In the genomic region with DNA sequence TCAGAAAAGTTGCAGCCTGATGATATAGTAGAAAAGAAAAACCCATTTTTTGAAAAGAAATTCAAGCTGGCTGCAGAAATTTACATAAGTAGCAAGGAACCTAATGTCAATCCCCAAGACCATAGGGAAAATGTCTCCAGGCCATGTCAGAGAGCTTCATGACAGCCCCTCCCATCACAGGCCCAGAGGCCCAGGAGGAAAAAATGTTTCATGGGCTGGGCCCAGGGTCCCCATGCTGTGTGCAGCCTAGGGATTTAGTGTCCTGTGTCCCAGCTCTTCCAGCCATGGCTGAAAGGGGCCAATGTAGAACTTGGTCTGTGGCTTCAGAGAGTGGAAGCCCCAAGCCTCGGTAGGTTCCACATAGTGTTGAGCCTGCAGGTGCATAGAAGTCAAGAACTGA, we compare ENCODE assay signal across 2 cellular contexts.
TF ChIP-seq lines count a peak whose summit lies in the region.

No MANE protein-coding gene starts in this region.

TF ChIP-seq in GM23338, 12 proteins besides CTCF, POLR2A, EP300 and RAD21 (continued from another document):
- no peak for TF ChIP-seq NANOG (IDR thresholded peaks at IDR 0.05; ENCODE audit: borderline replicate concordance)
- TF ChIP-seq EZH2phosphoT487 (IDR thresholded peaks at IDR 0.05; ENCODE audit: unreplicated experiment): no peak

TF ChIP-seq in K562, 482 proteins besides CTCF, POLR2A, EP300 and RAD21 (continued from another document):
- TF ChIP-seq, protein P1, sequence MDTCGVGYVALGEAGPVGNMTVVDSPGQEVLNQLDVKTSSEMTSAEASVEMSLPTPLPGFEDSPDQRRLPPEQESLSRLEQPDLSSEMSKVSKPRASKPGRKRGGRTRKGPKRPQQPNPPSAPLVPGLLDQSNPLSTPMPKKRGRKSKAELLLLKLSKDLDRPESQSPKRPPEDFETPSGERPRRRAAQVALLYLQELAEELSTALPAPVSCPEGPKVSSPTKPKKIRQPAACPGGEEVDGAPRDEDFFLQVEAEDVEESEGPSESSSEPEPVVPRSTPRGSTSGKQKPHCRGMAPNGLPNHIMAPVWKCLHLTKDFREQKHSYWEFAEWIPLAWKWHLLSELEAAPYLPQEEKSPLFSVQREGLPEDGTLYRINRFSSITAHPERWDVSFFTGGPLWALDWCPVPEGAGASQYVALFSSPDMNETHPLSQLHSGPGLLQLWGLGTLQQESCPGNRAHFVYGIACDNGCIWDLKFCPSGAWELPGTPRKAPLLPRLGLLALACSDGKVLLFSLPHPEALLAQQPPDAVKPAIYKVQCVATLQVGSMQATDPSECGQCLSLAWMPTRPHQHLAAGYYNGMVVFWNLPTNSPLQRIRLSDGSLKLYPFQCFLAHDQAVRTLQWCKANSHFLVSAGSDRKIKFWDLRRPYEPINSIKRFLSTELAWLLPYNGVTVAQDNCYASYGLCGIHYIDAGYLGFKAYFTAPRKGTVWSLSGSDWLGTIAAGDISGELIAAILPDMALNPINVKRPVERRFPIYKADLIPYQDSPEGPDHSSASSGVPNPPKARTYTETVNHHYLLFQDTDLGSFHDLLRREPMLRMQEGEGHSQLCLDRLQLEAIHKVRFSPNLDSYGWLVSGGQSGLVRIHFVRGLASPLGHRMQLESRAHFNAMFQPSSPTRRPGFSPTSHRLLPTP (IDR thresholded peaks at IDR 0.05; ENCODE audit: borderline replicate concordance, extremely low read depth, insufficient read length): no peak
- TF ChIP-seq NRF1 (conservative IDR thresholded peaks at IDR 0.05 in 1 of 2, IDR thresholded peaks at IDR 0.05 in 1 of 2) (no peak), BRD4 (IDR thresholded peaks at IDR 0.05) (no peak), XRCC3 (IDR thresholded peaks at IDR 0.05) (no peak), KDM1A (IDR thresholded peaks at IDR 0.05) (no peak), ADNP (tag; IDR thresholded peaks at IDR 0.05) (no peak), ZFP36 (IDR thresholded peaks at IDR 0.05; ENCODE audit: low read depth, low read length, partially characterized antibody) (peak; percentile 75), TSC22D4 (tag; IDR thresholded peaks at IDR 0.05) (no peak), CC2D1A (IDR thresholded peaks at IDR 0.05) (no peak)
- TF ChIP-seq, protein P2, sequence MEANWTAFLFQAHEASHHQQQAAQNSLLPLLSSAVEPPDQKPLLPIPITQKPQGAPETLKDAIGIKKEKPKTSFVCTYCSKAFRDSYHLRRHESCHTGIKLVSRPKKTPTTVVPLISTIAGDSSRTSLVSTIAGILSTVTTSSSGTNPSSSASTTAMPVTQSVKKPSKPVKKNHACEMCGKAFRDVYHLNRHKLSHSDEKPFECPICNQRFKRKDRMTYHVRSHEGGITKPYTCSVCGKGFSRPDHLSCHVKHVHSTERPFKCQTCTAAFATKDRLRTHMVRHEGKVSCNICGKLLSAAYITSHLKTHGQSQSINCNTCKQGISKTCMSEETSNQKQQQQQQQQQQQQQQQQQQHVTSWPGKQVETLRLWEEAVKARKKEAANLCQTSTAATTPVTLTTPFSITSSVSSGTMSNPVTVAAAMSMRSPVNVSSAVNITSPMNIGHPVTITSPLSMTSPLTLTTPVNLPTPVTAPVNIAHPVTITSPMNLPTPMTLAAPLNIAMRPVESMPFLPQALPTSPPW (CRISPR knock-in tag; IDR thresholded peaks at IDR 0.05): no peak
- TF ChIP-seq, protein P3, sequence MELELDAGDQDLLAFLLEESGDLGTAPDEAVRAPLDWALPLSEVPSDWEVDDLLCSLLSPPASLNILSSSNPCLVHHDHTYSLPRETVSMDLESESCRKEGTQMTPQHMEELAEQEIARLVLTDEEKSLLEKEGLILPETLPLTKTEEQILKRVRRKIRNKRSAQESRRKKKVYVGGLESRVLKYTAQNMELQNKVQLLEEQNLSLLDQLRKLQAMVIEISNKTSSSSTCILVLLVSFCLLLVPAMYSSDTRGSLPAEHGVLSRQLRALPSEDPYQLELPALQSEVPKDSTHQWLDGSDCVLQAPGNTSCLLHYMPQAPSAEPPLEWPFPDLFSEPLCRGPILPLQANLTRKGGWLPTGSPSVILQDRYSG (tag; conservative IDR thresholded peaks at IDR 0.05; ENCODE audit: low read depth): no peak
- TF ChIP-seq, protein P4, sequence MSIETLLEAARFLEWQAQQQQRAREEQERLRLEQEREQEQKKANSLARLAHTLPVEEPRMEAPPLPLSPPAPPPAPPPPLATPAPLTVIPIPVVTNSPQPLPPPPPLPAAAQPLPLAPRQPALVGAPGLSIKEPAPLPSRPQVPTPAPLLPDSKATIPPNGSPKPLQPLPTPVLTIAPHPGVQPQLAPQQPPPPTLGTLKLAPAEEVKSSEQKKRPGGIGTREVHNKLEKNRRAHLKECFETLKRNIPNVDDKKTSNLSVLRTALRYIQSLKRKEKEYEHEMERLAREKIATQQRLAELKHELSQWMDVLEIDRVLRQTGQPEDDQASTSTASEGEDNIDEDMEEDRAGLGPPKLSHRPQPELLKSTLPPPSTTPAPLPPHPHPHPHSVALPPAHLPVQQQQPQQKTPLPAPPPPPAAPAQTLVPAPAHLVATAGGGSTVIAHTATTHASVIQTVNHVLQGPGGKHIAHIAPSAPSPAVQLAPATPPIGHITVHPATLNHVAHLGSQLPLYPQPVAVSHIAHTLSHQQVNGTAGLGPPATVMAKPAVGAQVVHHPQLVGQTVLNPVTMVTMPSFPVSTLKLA (conservative IDR thresholded peaks at IDR 0.05): no peak
- TF ChIP-seq, protein P5, sequence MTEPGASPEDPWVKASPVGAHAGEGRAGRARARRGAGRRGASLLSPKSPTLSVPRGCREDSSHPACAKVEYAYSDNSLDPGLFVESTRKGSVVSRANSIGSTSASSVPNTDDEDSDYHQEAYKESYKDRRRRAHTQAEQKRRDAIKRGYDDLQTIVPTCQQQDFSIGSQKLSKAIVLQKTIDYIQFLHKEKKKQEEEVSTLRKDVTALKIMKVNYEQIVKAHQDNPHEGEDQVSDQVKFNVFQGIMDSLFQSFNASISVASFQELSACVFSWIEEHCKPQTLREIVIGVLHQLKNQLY (CRISPR knock-in tag; conservative IDR thresholded peaks at IDR 0.05): no peak
